In the genomic region with DNA sequence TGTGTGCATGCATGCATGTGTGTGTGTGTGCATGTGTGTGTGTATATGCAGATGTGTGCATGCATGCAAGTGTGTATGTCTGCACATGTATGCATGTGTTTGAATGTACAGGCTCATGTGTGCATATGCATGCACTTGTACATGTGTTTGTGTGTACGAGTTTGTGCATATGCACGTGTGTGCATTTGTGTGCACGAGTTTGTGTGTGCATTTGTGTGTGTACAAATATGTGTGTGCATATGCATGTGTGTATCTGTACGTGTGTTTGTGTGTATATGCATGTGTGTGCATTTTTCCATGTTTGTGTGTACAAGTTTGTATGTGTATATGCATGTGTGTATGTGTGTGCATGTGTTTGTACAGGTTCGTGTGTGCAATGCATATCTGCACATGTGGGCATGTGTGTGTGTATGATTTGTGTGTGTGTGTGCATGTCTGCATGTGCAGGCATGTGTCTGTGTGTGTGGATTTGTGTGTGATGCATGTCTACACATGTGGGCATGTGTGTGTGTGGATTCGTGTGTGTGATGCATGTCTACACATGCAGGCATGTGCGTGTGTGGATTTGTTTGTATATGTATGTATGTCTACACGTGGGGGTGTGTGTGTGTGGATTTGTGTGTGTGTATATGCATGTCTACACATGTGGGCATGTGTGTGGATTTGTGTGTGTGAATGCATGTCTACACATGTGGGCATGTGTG, we compare ENCODE assay signal across 19 cellular contexts. TPM values are rescaled to one million over a fixed set of nuclear protein-coding genes. Genes with fewer than 3 reads are reported as not detected.
DNase-seq lines count a peak whose midpoint lies in the region; ATAC-seq, FAIRE-seq and TF ChIP-seq lines count a peak whose summit lies in the region.
"Had no signal": no experiment of that assay in that cellular context is flagged by ENCODE, and none has a peak within 500 bp of the region (broad histone marks: within the 10 kb centered on the region; RNA-seq: fewer than 3 reads in every experiment).

No MANE protein-coding gene starts in this region.

- no peak overlapping the region for H2AFZ ChIP-seq in H1 (ENCODE audit: low read length)

- POLR2A ChIA-PET in H1 (lab: Charles Lee; ENCODE audit: partially characterized antibody), result no interaction called here

- no peaks in the 10 kb centered on the region for H3K79me2 ChIP-seq in H1 (ENCODE audit: control insufficient read depth in 1 of 2, insufficient read depth in 2 of 2, low read length in 2 of 2)

- H3K18ac ChIP-seq in H1 (ENCODE audit: extremely low read depth, low read length), result no peak overlapping the region

- no peak overlapping the region for H4K5ac ChIP-seq in H1 (ENCODE audit: insufficient read length, low read depth, low read length)

- no peak overlapping the region for H3K4me2 ChIP-seq in H1 (ENCODE audit: insufficient read depth in 1 of 2, low read depth in 2 of 2, low read length in 2 of 2)

- H3K4me3 ChIP-seq in H1 (ENCODE audit: extremely low read depth in 1 of 4, insufficient read depth in 2 of 4, low read depth in 3 of 4, low read length in 4 of 4) (no peak overlapping the region), colonic mucosa (no peak overlapping the region)
- H3K4me3 ChIP-seq: BLaER1 had no signal

- peak overlapping the region; percentile 53 for H3K4ac ChIP-seq in H1 (replicated peaks; ENCODE audit: insufficient read length, low read depth, low read length)

- H3K27ac ChIP-seq in H1 (ENCODE audit: low read depth, low read length), result no peak overlapping the region
- no peak overlapping the region for H3K27ac ChIP-seq in colonic mucosa
- H3K27ac ChIP-seq: 22Rv1, BLaER1 had no signal

- TF ChIP-seq POLR2A in H1 (IDR thresholded peaks at IDR 0.05; ENCODE audit: control extremely low read depth in 1 of 2, low read depth in 2 of 2, low read length in 2 of 2) (no peak), H54 (IDR thresholded peaks at IDR 0.05; ENCODE audit: low read depth, low read length) (no peak)

- H3K27me3 Mint-ChIP-seq in activated CD8-positive, alpha-beta memory T cell treated with anti-CD3 and anti-CD28 coated beads, Interleukin-2, amount 10 ng/mL, durations not matched to agents 7 days and 5 days, result no peaks in the 10 kb centered on the region
- peaks cover 8% of the 10 kb centered on the region for H3K27me3 Mint-ChIP-seq in nephron progenitor cell (ENCODE audit: low read depth, poor library complexity)
- H3K27me3 Mint-ChIP-seq in mesothelial cell of epicardium (ENCODE audit: low read depth), result no peaks in the 10 kb centered on the region

- H3K56ac ChIP-seq in H1 (replicated peaks; ENCODE audit: insufficient read length, low read depth, low read length), result no peak overlapping the region

- H3K23me2 ChIP-seq in H1 (ENCODE audit: low read depth, low read length), result peaks cover 5% of the 10 kb centered on the region

- H3K9me3 ChIP-seq in H1 (ENCODE audit: insufficient read depth in 2 of 2, low read depth in 1 of 2, low read length in 1 of 2), result no peaks in the 10 kb centered on the region
- H3K9me3 ChIP-seq in colonic mucosa, result no peaks in the 10 kb centered on the region
- H3K9me3 ChIP-seq: Caco-2 had no signal

- H4K20me1 ChIP-seq in H1 (replicated peaks in 1 of 2; ENCODE audit: control insufficient read depth in 1 of 2, insufficient read depth in 2 of 2, low read length in 2 of 2), result no peaks in the 10 kb centered on the region
- H4K20me1 ChIP-seq: BLaER1 had no signal

- DNase-seq in activated CD8-positive, alpha-beta memory T cell treated with anti-CD3 and anti-CD28 coated beads for 24 hours, result peak; percentile 26
- DNase-seq in activated CD8-positive, alpha-beta memory T cell treated with anti-CD3 and anti-CD28 coated beads, Interleukin-2, amount 10 ng/mL, durations not matched to agents 7 days and 5 days, result no peak
- DNase-seq in H1 (ENCODE audit: low read depth in 1 of 2, low spot score in 2 of 2), result no peak
- no peak for DNase-seq in nephron progenitor cell
- DNase-seq in urothelium cell line (ENCODE audit: low spot score), result no peak
- DNase-seq in H54 (ENCODE audit: insufficient read length, low spot score), result no peak
- no peak for DNase-seq in colonic mucosa
- no peak for DNase-seq in mesothelial cell of epicardium (ENCODE audit: low spot score in 2 of 2, unreplicated experiment in 2 of 2)
- DNase-seq: Caco-2; CD8-positive, alpha-beta memory T cell; DND-41; GDM1 had no signal

- H2BK15ac ChIP-seq in H1 (ENCODE audit: low read length), result 0 out of 2 replicates have a peak overlapping the region, but pooled peaks have one; percentile 32

- H3K4me1 ChIP-seq in H1 (replicated peaks in 1 of 4; ENCODE audit: control insufficient read depth in 3 of 4, insufficient read depth in 4 of 4, low read length in 3 of 4) (peaks cover 0 to 1% (median 0%) of the 10 kb centered on the region in 4 experiments; a peak in 1 of 7 replicates), colonic mucosa (no peaks in the 10 kb centered on the region)
- H3K4me1 ChIP-seq: Caco-2 had no signal

- CTCF ChIA-PET in activated CD8-positive, alpha-beta memory T cell treated with anti-CD3 and anti-CD28 coated beads, Interleukin-2, amount 10 ng/mL, durations not matched to agents 7 days and 5 days (lab: Charles Lee), result no interaction called here
- CTCF ChIA-PET in H1 (lab: Charles Lee; ENCODE audit: partially characterized antibody), result no interaction called here

- intact Hi-C loops in colonic mucosa (cut with DNase I), result no loop called here

- H3K79me1 ChIP-seq in H1 (ENCODE audit: low read depth, low read length), result peaks cover 2% of the 10 kb centered on the region; the same call in 1 of the 2 replicates

- H3K36me3 ChIP-seq in H1 (ENCODE audit: control insufficient read depth in 2 of 4, insufficient read depth in 4 of 4, low read length in 3 of 4), result peaks cover 0 to 4% (median 0%) of the 10 kb centered on the region in 4 experiments; a peak in 2 of 8 replicates
- H3K36me3 ChIP-seq in colonic mucosa, result no peaks in the 10 kb centered on the region
- H3K36me3 ChIP-seq: BLaER1 had no signal

- H3K36me3 Mint-ChIP-seq in activated CD8-positive, alpha-beta memory T cell treated with anti-CD3 and anti-CD28 coated beads, Interleukin-2, amount 10 ng/mL, durations not matched to agents 7 days and 5 days, result no peaks in the 10 kb centered on the region
- peaks cover 46% of the 10 kb centered on the region for H3K36me3 Mint-ChIP-seq in nephron progenitor cell (ENCODE audit: low read depth)
- peaks cover 5% of the 10 kb centered on the region for H3K36me3 Mint-ChIP-seq in mesothelial cell of epicardium
- H3K36me3 Mint-ChIP-seq: CD8-positive, alpha-beta memory T cell; IgD-negative memory B cell had no signal

- no peak for ATAC-seq in activated CD8-positive, alpha-beta memory T cell treated with anti-CD3 and anti-CD28 coated beads, Interleukin-2, amount 10 ng/mL, durations not matched to agents 7 days and 5 days
- ATAC-seq: HCT116 had no signal

- H3K27ac Mint-ChIP-seq in activated CD8-positive, alpha-beta memory T cell treated with anti-CD3 and anti-CD28 coated beads, Interleukin-2, amount 10 ng/mL, durations not matched to agents 7 days and 5 days, result no peak overlapping the region
- H3K27ac Mint-ChIP-seq in nephron progenitor cell, result peak overlapping the region; percentile 40
- no peak overlapping the region for H3K27ac Mint-ChIP-seq in mesothelial cell of epicardium
- H3K27ac Mint-ChIP-seq: IgD-negative memory B cell had no signal

- no peak overlapping the region for H2AK5ac ChIP-seq in H1 (ENCODE audit: low read depth, low read length)

- H3K4me1 Mint-ChIP-seq in activated CD8-positive, alpha-beta memory T cell treated with anti-CD3 and anti-CD28 coated beads, Interleukin-2, amount 10 ng/mL, durations not matched to agents 7 days and 5 days, result no peaks in the 10 kb centered on the region
- H3K4me1 Mint-ChIP-seq in nephron progenitor cell, result no peaks in the 10 kb centered on the region
- H3K4me1 Mint-ChIP-seq in mesothelial cell of epicardium, result no peaks in the 10 kb centered on the region
- H3K4me1 Mint-ChIP-seq: CD8-positive, alpha-beta memory T cell had no signal

- peak overlapping the region; percentile 72; the same call in 1 of the 2 replicates for H2BK5ac ChIP-seq in H1 (ENCODE audit: low read depth, low read length)

- H4K8ac ChIP-seq in H1 (ENCODE audit: extremely low read depth, insufficient read depth, low read length), result no peak overlapping the region

- H2BK12ac ChIP-seq in H1 (ENCODE audit: low read depth, low read length), result 0 out of 2 replicates have a peak overlapping the region, but pooled peaks have one; percentile 29

- no peak overlapping the region for H2BK120ac ChIP-seq in H1 (replicated peaks; ENCODE audit: low read depth, low read length)

- no peak overlapping the region for H3K23ac ChIP-seq in H1 (ENCODE audit: insufficient read length)

- TF ChIP-seq RAD21 in H1 (IDR thresholded peaks at IDR 0.05 in 1 of 2, conservative IDR thresholded peaks at IDR 0.05 in 1 of 2; ENCODE audit: low read depth in 2 of 2, low read length in 2 of 2), result no peak

- peaks cover 12% of the 10 kb centered on the region for H3K9me3 Mint-ChIP-seq in activated CD8-positive, alpha-beta memory T cell treated with anti-CD3 and anti-CD28 coated beads, Interleukin-2, amount 10 ng/mL, durations not matched to agents 7 days and 5 days (ENCODE audit: low read depth)
- H3K9me3 Mint-ChIP-seq in nephron progenitor cell, result no peaks in the 10 kb centered on the region
- no peaks in the 10 kb centered on the region for H3K9me3 Mint-ChIP-seq in mesothelial cell of epicardium
- H3K9me3 Mint-ChIP-seq: CD8-positive, alpha-beta memory T cell; IgD-negative memory B cell had no signal

- no peak for TF ChIP-seq EP300 in H1 (IDR thresholded peaks at IDR 0.05; ENCODE audit: borderline replicate concordance in 1 of 2, low read depth in 2 of 2, low read length in 2 of 2)

- WGBS in H1 (ENCODE audit: extremely low coverage in 1 of 2, insufficient coverage in 1 of 2, insufficient read length in 1 of 2, insufficient replicate concordance in 2 of 2, low coverage in 1 of 2, low lambda C conversion rate in 2 of 2, missing lambda C conversion rate in 1 of 2), 2 experiments, result 85% methylated on average over 8 of the region's 8 CpGs; no CpG with 5 or more reads in 1 of the 2 experiments

- H3K9ac ChIP-seq in H1 (replicated peaks in 1 of 4; ENCODE audit: extremely low read depth in 1 of 4, low read depth in 3 of 4, low read length in 3 of 4) (no peak overlapping the region), colonic mucosa (ENCODE audit: low read depth in 2 of 2, low read length in 2 of 2) (no peak overlapping the region)
- H3K9ac ChIP-seq: BLaER1 had no signal

- TF ChIP-seq CTCF in H1 (IDR thresholded peaks at IDR 0.05; ENCODE audit: control extremely low read depth in 1 of 3, insufficient read depth in 1 of 3, low read depth in 1 of 3, low read length in 3 of 3) (no peak), nephron progenitor cell (IDR thresholded peaks at IDR 0.05) (no peak), colonic mucosa (IDR thresholded peaks at IDR 0.05) (no peak), mesothelial cell of epicardium (IDR thresholded peaks at IDR 0.05; ENCODE audit: unreplicated experiment) (no peak)

- FAIRE-seq in H1 (lab: Jason Lieb, UNC) (peak; percentile 55), urothelium cell line (lab: Jason Lieb, UNC) (peak; percentile 35), H54 (lab: Jason Lieb, UNC) (no peak)
- FAIRE-seq: GM19239 had no signal

- 0 out of 2 replicates have a peak overlapping the region, but pooled peaks have one; percentile 9 for H2BK20ac ChIP-seq in H1 (ENCODE audit: low read length)

- H3K14ac ChIP-seq in H1 (ENCODE audit: insufficient read length), result no peak overlapping the region

- H3K4me3 Mint-ChIP-seq in activated CD8-positive, alpha-beta memory T cell treated with anti-CD3 and anti-CD28 coated beads, Interleukin-2, amount 10 ng/mL, durations not matched to agents 7 days and 5 days, result no peak overlapping the region
- H3K4me3 Mint-ChIP-seq in nephron progenitor cell (no peak overlapping the region), mesothelial cell of epicardium (no peak overlapping the region)
- H3K4me3 Mint-ChIP-seq: CD8-positive, alpha-beta memory T cell; IgD-negative memory B cell had no signal

- H3K27me3 ChIP-seq in H1 (replicated peaks in 1 of 4; ENCODE audit: control insufficient read depth in 3 of 4, extremely low read depth in 1 of 4, insufficient read depth in 3 of 4, low read length in 3 of 4) (no peaks in the 10 kb centered on the region), colonic mucosa (no peaks in the 10 kb centered on the region)
- H3K27me3 ChIP-seq: BLaER1 had no signal

- no peak overlapping the region for H4K91ac ChIP-seq in H1 (replicated peaks; ENCODE audit: insufficient read length, low read length)

RNA-seq across cellular contexts. Expression of a gene that starts 57.1 kb away (rescaled TPM):
- under 1 TPM; 0.12 to 0.59 TPM for total RNA-seq in activated CD8-positive, alpha-beta memory T cell treated with anti-CD3 and anti-CD28 coated beads, Interleukin-2, amount 10 ng/mL, durations not matched to agents 7 days and 5 days
- not detected in 2 replicates for total RNA-seq in H1 (2021; fragmentation: NEBNext Ultra II Directional; extraction: Animal tissue kit (Norgen Biotek cat#: 25700))
- polyA plus RNA-seq in H1 (2011; rRNA removed), result not detected in 2 replicates
- not detected for polyA plus RNA-seq in H1 (2011; cell fraction: cytosol; rRNA removed)
- not detected for polyA plus RNA-seq in H1 (2011; cell fraction: nucleus; rRNA removed)
- polyA plus RNA-seq in H1 (2012, experiment 1 of 2), result not detected in 4 replicates
- polyA plus RNA-seq in H1 (2012, experiment 2 of 2), result not detected
- not detected for polyA plus RNA-seq in H1 (2013, experiment 1 of 2)
- not detected for polyA plus RNA-seq in H1 (2013, experiment 2 of 2)
- polyA minus RNA-seq in H1 (2011; rRNA and poly(A)+ RNA removed), result not detected in 2 replicates
- polyA minus RNA-seq in H1 (2011; cell fraction: cytosol; rRNA and poly(A)+ RNA removed), result not detected
- not detected for polyA minus RNA-seq in H1 (2011; cell fraction: nucleus; rRNA and poly(A)+ RNA removed)
- total RNA-seq in colonic mucosa, result under 1 TPM; 0.84 to 0.98 TPM
- total RNA-seq in mesothelial cell of epicardium, result not detected in 3 replicates
- total RNA-seq: A673; Caco-2; CD8-positive, alpha-beta memory T cell; HT-29 had no signal
- polyA plus RNA-seq: CD8-positive, alpha-beta memory T cell had no signal
